In the genomic region with DNA sequence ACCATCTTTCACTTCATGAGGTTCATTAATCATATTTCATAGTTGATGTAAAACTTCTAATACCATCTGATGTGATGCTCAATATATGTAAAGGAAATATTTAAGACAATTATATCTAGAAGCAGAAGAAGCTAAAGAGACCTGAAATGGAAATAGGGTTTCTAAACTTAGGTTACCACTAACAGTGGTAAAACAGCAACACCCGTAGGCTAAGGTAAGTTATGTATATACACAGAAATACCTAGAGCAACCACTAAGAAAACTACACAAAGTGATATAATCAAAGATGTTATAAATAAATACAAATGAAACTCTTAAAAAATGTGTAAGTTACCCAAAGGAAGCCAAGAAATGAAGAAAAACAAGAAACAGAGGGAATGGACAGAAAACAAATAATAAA, we compare ENCODE assay signal across 14 cellular contexts.
"Had no signal": no experiment of that assay in that cellular context is flagged by ENCODE, and none has a peak within 500 bp of the region (broad histone marks: within the 10 kb centered on the region; RNA-seq: fewer than 3 reads in every experiment).

No MANE protein-coding gene starts in this region.

- H3K4me1 ChIP-seq: ascending aorta, suprapubic skin, vagina had no signal

- DNase-seq: activated CD4-positive, alpha-beta T cell treated with anti-CD3 and anti-CD28 coated beads, Interleukin-2, amount 10 ng/mL, durations not matched to agents 24 days and 14 days; activated CD8-positive, alpha-beta T cell treated with anti-CD3 and anti-CD28 coated beads, Interleukin-2, amount 10 ng/mL, durations not matched to agents 7 days and 5 days; activated naive CD4-positive, alpha-beta T cell treated with anti-CD3 and anti-CD28 coated beads, Interleukin-2, amount 50 U/mL, for 16 hours; activated T-cell treated with anti-CD3 and anti-CD28 coated beads, Interleukin-2, amount 50 U/mL, for 4 hours; effector CD8-positive, alpha-beta T cell; left ventricle myocardium superior; mucosa of descending colon; naive B cell; stimulated activated CD4-positive, alpha-beta T cell treated with anti-CD3 and anti-CD28 coated beads, Interleukin-2, amount 100 ng/mL, for 24 hours had no signal

- H3K9me3 ChIP-seq: ascending aorta, mucosa of descending colon, suprapubic skin, vagina had no signal

- FAIRE-seq: bronchial epithelial cell, endothelial cell of umbilical vein had no signal

- H3K27me3 ChIP-seq: ascending aorta, suprapubic skin, vagina had no signal

- H3K27ac ChIP-seq: ascending aorta, suprapubic skin, vagina had no signal

- H3K36me3 ChIP-seq: ascending aorta, suprapubic skin, vagina had no signal

- H3K4me3 ChIP-seq: ascending aorta, mucosa of descending colon, suprapubic skin, vagina had no signal

- ATAC-seq: activated CD8-positive, alpha-beta T cell treated with anti-CD3 and anti-CD28 coated beads, Interleukin-2, amount 10 ng/mL, durations not matched to agents 7 days and 5 days; activated T-cell treated with anti-CD3 and anti-CD28 coated beads, Interleukin-2, amount 50 U/mL, for 4 hours; left ventricle myocardium superior; mucosa of descending colon had no signal
